In the genomic region with DNA sequence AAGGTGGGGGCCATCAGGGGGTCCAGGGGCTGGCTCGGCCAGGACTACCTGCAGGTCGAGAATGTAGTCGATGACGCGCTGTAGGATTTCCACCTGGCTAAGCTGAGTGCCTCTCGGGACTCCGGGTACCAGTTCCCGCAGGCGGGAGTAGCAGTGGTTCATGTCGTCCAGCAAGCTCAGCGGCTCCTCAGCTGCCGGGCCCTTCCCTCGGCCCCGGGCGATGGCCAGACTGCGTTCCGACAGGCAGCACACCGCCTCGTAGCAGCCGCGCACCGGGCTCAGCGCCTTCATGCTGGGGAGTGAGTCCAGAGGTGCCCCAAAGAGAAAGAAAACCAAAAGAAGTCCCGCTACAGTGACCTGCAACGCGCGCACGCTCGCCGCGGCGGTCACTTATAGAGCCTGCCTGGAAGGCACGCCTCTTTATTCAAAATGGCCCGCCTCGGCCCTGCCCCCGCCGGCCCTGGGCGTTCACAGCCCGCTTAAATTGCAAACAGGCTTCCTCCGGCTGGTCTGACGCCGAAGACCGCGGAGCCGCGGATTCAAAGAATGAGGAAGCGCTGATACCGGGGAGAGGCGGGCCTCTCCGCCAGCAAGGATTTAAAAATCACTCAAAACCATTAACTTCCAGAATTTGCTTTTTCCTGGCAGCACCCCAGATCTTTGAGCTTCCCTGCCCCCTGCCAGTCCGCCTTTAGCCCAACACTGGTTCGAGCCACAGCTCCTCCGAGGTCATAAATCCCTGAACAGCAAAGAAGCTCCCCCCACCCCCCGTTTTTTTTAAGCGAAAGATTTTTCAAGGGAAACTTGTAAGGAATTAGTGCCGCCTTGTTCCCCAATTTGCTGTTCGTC, we compare ENCODE assay signal across 8 cellular contexts. TPM values are rescaled to one million over a fixed set of nuclear protein-coding genes. Genes with fewer than 3 reads are reported as not detected.
DNase-seq lines count a peak whose midpoint lies in the region; ATAC-seq, FAIRE-seq and TF ChIP-seq lines count a peak whose summit lies in the region.

A gene with protein sequence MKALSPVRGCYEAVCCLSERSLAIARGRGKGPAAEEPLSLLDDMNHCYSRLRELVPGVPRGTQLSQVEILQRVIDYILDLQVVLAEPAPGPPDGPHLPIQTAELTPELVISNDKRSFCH (minus strand): TSS at position 366 of the 849 bp plus-strand sequence. CDS start 75 bp downstream, at position 291.

- ATAC-seq in GM18868 (IDR thresholded peaks at IDR 0.05; ENCODE audit: unreplicated experiment) (peak; percentile 56), HG03103 (IDR thresholded peaks at IDR 0.05; ENCODE audit: low read depth, unreplicated experiment) (peak; percentile 61), WTC11 (peak; percentile 47)

- H3K4me3 Mint-ChIP-seq in WTC11: peak within 1 kb of the TSS; percentile 94

- POLR2A ChIA-PET in AG04449 (lab: Yijun Ruan, JAX): interaction anchor here (0.7 to 5.5 kb wide), 16 partner anchors 9 to 215 kb away, joined by 3 to 67 read pairs (median 4); partner anchors contain the start of gene HNRNPR
- POLR2A ChIA-PET in WTC11 (lab: Charles Lee): interaction anchor here (0.6 to 7.7 kb wide), 18 partner anchors 9 to 215 kb away, joined by 3 to 100 read pairs (median 4); partner anchors contain the start of genes ASAP3, E2F2 and HNRNPR

- FAIRE-seq in bronchial epithelial cell (lab: Jason Lieb, UNC): no peak

- H3K4me1 Mint-ChIP-seq in WTC11: peaks cover 74% of the 10 kb centered on the region

- H3K36me3 Mint-ChIP-seq in WTC11: peaks cover 19% of the 10 kb centered on the region

- H3K27me3 ChIP-seq in bronchial epithelial cell (ENCODE audit: control insufficient read depth, insufficient read depth, low read length): no peaks in the 10 kb centered on the region

- CTCF ChIA-PET in AG04449 (lab: Yijun Ruan, JAX) (interaction anchor here (0.8 to 40.3 kb wide), 7 partner anchors 9 to 78 kb away, joined by 3 to 1485 read pairs (median 5); no protein-coding TSS in a partner anchor), WTC11 (lab: Charles Lee) (interaction anchor here (0.6 to 13.3 kb wide), 12 partner anchors 8 to 213 kb away, joined by 3 to 341 read pairs (median 4); partner anchors contain the start of gene RPL11)

- peak; percentile 91 for DNase-seq in AG04449 (ENCODE audit: low read depth, low spot score)
- peak; percentile 88 for DNase-seq in NCI-H2196 treated with DMSO at 0.1 percent for 48 hours (lab: John Stamatoyannopoulos, UW; ENCODE audit: unreplicated experiment)
- peak; percentile 96 for DNase-seq in WTC11 (ENCODE audit: low spot score)
- DNase-seq in bronchial epithelial cell (ENCODE audit: low read depth): peak; percentile 86
- DNase-seq in inferior parietal cortex (ENCODE audit: extremely low spot score): peak; percentile 87
- DNase-seq in stimulated activated CD4-positive, alpha-beta T cell treated with anti-CD3 and anti-CD28 coated beads, Interleukin-12 subunit alpha, Interleukin-12 subunit beta, amount 100 ng/mL, for 24 hours (ENCODE audit: low read depth in 2 of 2): peak; percentile 78 to 91

- peak within 1 kb of the TSS; percentile 98 for H3K27ac Mint-ChIP-seq in WTC11

- no peaks in the 10 kb centered on the region for H3K9me3 Mint-ChIP-seq in WTC11

- no peak for TF ChIP-seq CTCF in AG04449 (IDR thresholded peaks at IDR 0.05; ENCODE audit: insufficient read depth, low read length, missing control alignments)
- TF ChIP-seq CTCF in WTC11 (IDR thresholded peaks at IDR 0.05): no peak
- TF ChIP-seq CTCF in bronchial epithelial cell (IDR thresholded peaks at IDR 0.05; ENCODE audit: insufficient read depth, low read length, severe bottlenecking): no peak

- H3K36me3 ChIP-seq in bronchial epithelial cell (ENCODE audit: control insufficient read depth, insufficient read depth, low read length): peaks cover 2% of the 10 kb centered on the region

- no peaks in the 10 kb centered on the region for H3K27me3 Mint-ChIP-seq in WTC11 (ENCODE audit: low read depth)

- H3K4me3 ChIP-seq in AG04449 (ENCODE audit: low read depth, low read length): peak within 1 kb of the TSS; percentile 87
- peak within 1 kb of the TSS; percentile 62 for H3K4me3 ChIP-seq in bronchial epithelial cell (ENCODE audit: low read depth, low read length)

TF ChIP-seq in WTC11, 78 proteins besides CTCF, POLR2A, EP300 and RAD21 (continues in another document):
- TF ChIP-seq ZNF219 (CRISPR knock-in tag; IDR thresholded peaks at IDR 0.05; ENCODE audit: borderline replicate concordance): no peak
- TF ChIP-seq ZNF281 (CRISPR knock-in tag; IDR thresholded peaks at IDR 0.05): no peak
- TF ChIP-seq ARID4B (CRISPR knock-in tag; IDR thresholded peaks at IDR 0.05; ENCODE audit: borderline replicate concordance): peak; percentile 88
- TF ChIP-seq PRRX2 (CRISPR knock-in tag; IDR thresholded peaks at IDR 0.05): no peak
- TF ChIP-seq ZNF121 (CRISPR knock-in tag; IDR thresholded peaks at IDR 0.05): no peak
- TF ChIP-seq ZNF138 (CRISPR knock-in tag; conservative IDR thresholded peaks at IDR 0.05): no peak
- TF ChIP-seq ZNF263 (CRISPR knock-in tag; IDR thresholded peaks at IDR 0.05; ENCODE audit: low read depth): no peak
- TF ChIP-seq GABPB1 (CRISPR knock-in tag; IDR thresholded peaks at IDR 0.05): peak; percentile 55; the same call in 1 of the 2 replicates
- TF ChIP-seq ZBTB21 (CRISPR knock-in tag; IDR thresholded peaks at IDR 0.05; ENCODE audit: borderline replicate concordance): no peak
- no peak for TF ChIP-seq MXD4 (CRISPR knock-in tag; IDR thresholded peaks at IDR 0.05; ENCODE audit: borderline replicate concordance)
- no peak for TF ChIP-seq ZNF396 (CRISPR knock-in tag; IDR thresholded peaks at IDR 0.05; ENCODE audit: borderline replicate concordance)
- TF ChIP-seq ATF3 (CRISPR knock-in tag; conservative IDR thresholded peaks at IDR 0.05): no peak
- TF ChIP-seq GTF2I (CRISPR knock-in tag; conservative IDR thresholded peaks at IDR 0.05): no peak
- peak; percentile 61; the same call in 1 of the 2 replicates for TF ChIP-seq E2F5 (CRISPR knock-in tag; IDR thresholded peaks at IDR 0.05)

RNA-seq across cellular contexts. Expression of the gene that starts here (rescaled TPM):
- total RNA-seq in WTC11 (2021): 168 to 278 TPM (median 273 TPM) in 3 replicates
- 36.5 and 47.4 TPM in 2 replicates for total RNA-seq in bronchial epithelial cell

Comparison
In these comparisons a context has a peak if more than half of its experiments do, and no peak if none do; other contexts are left out.
1. Peak in every context shown above with its lines: DNase-seq, ATAC-seq and H3K4me3 ChIP-seq.